ENCODE assay signal across 19 cellular contexts in genomic region chr17:42474270-42474669, GRCh38. TPM values are rescaled to one million over a fixed set of nuclear protein-coding genes. Genes with fewer than 3 reads are reported as not detected.
"Had no signal": no experiment of that assay in that cellular context is flagged by ENCODE, and none has a peak within 500 bp of the region (broad histone marks: within the 10 kb centered on the region; RNA-seq: fewer than 3 reads in every experiment).

No MANE protein-coding gene starts in this region.

- H3K4me1 Mint-ChIP-seq: activated CD4-positive, alpha-beta memory T cell treated with anti-CD3 and anti-CD28 coated beads, Interleukin-2, amount 10 ng/mL, durations not matched to agents 7 days and 5 days had no signal

- H3K27ac ChIP-seq: foreskin keratinocyte, parathyroid adenoma, tibial artery had no signal

- H3K27me3 ChIP-seq: dorsolateral prefrontal cortex, foreskin keratinocyte, tibial artery, uterus had no signal

- H3K9me3 ChIP-seq: left ventricle myocardium inferior, tibial artery, uterus had no signal

- H3K4me1 ChIP-seq: foreskin keratinocyte, parathyroid adenoma, tibial artery, uterus had no signal

- H3K36me3 ChIP-seq: uterus had no signal

- H3K4me3 Mint-ChIP-seq: activated CD4-positive, alpha-beta memory T cell treated with anti-CD3 and anti-CD28 coated beads, Interleukin-2, amount 10 ng/mL, durations not matched to agents 7 days and 5 days; activated CD8-positive, alpha-beta memory T cell treated with anti-CD3 and anti-CD28 coated beads, Interleukin-2, amount 10 ng/mL, durations not matched to agents 7 days and 5 days; activated naive CD8-positive, alpha-beta T cell treated with anti-CD3 and anti-CD28 coated beads for 36 hours; naive thymus-derived CD8-positive, alpha-beta T cell had no signal

- H3K27me3 Mint-ChIP-seq: activated naive CD8-positive, alpha-beta T cell treated with anti-CD3 and anti-CD28 coated beads for 36 hours; naive thymus-derived CD8-positive, alpha-beta T cell had no signal

- H3K27ac Mint-ChIP-seq: activated CD4-positive, alpha-beta memory T cell treated with anti-CD3 and anti-CD28 coated beads, Interleukin-2, amount 10 ng/mL, durations not matched to agents 7 days and 5 days; activated CD8-positive, alpha-beta memory T cell treated with anti-CD3 and anti-CD28 coated beads, Interleukin-2, amount 10 ng/mL, durations not matched to agents 7 days and 5 days; activated naive CD8-positive, alpha-beta T cell treated with anti-CD3 and anti-CD28 coated beads for 36 hours had no signal

- ATAC-seq: activated CD8-positive, alpha-beta memory T cell treated with anti-CD3 and anti-CD28 coated beads, Interleukin-2, amount 10 ng/mL, durations not matched to agents 7 days and 5 days; foreskin keratinocyte; naive thymus-derived CD8-positive, alpha-beta T cell had no signal

- DNase-seq: activated CD4-positive, alpha-beta memory T cell treated with anti-CD3 and anti-CD28 coated beads, Interleukin-2, amount 10 ng/mL, durations not matched to agents 7 days and 5 days; activated CD4-positive, alpha-beta T cell treated with anti-CD3 and anti-CD28 coated beads for 48 hours; activated CD4-positive, CD25-positive, alpha-beta regulatory T cell; activated CD8-positive, alpha-beta memory T cell treated with anti-CD3 and anti-CD28 coated beads, Interleukin-2, amount 10 ng/mL, durations not matched to agents 7 days and 5 days; activated naive CD4-positive, alpha-beta T cell; activated naive CD8-positive, alpha-beta T cell treated with anti-CD3 and anti-CD28 coated beads for 36 hours; amniotic stem cell; dorsolateral prefrontal cortex; foreskin keratinocyte; head of caudate nucleus; left ventricle myocardium inferior; mesendoderm; naive thymus-derived CD8-positive, alpha-beta T cell; stimulated activated naive CD4-positive, alpha-beta T cell; T-helper 1 cell; T-helper 9 cell; tibial artery; uterus had no signal

- H3K9me3 Mint-ChIP-seq: activated CD4-positive, alpha-beta memory T cell treated with anti-CD3 and anti-CD28 coated beads, Interleukin-2, amount 10 ng/mL, durations not matched to agents 7 days and 5 days; activated naive CD8-positive, alpha-beta T cell treated with anti-CD3 and anti-CD28 coated beads for 36 hours; naive thymus-derived CD8-positive, alpha-beta T cell had no signal

- H3K4me3 ChIP-seq: dorsolateral prefrontal cortex, left ventricle myocardium inferior, tibial artery, uterus had no signal

RNA-seq across cellular contexts. Expression of gene CAVIN1, which starts 51.2 kb away (rescaled TPM):
- total RNA-seq: naive thymus-derived CD8-positive, alpha-beta T cell had no signal
